24 cellular contexts compared by ENCODE assay signal in the genomic region with DNA sequence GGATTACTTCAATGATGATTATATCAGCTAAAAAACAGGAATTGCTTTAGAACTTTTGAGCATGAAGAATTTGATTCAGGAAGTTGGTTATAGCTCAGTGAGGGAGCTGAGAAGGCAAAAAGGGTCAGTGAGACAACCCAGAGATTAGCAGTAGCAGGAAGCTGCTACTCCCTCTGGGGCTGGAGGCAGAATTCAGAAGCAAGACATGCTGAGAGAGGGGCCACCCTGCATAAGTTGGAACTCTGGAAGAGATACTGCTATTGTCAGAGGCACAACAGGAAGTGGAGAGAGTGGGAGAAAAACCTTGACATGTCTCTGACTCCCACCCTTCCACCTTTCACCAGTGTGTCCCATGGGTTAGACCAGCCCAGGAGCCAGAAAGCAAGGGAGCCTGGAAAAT.
"Had no signal": no experiment of that assay in that cellular context is flagged by ENCODE, and none has a peak within 500 bp of the region (broad histone marks: within the 10 kb centered on the region; RNA-seq: fewer than 3 reads in every experiment).

No MANE protein-coding gene starts in this region.

- H3K27ac Mint-ChIP-seq: naive thymus-derived CD8-positive, alpha-beta T cell; progenitor cell of endocrine pancreas; stimulated activated naive B cell treated with anti-CD40 and anti-IgM and Interleukin-4, amounts not matched to agents 10 μg/mL and 1 μg/mL and 100 μg/mL, for 72 hours; stimulated activated naive CD8-positive, alpha-beta T cell treated with anti-CD3 and anti-CD28 coated beads, Interleukin-15, Interleukin-2, amounts not matched to agents 100 ng/mL and 50 ng/mL, for 24 hours had no signal

- H3K36me3 Mint-ChIP-seq: naive thymus-derived CD8-positive, alpha-beta T cell; stimulated activated naive B cell treated with anti-CD40 and anti-IgM and Interleukin-4, amounts not matched to agents 10 μg/mL and 1 μg/mL and 100 μg/mL, for 72 hours had no signal

- H3K27me3 ChIP-seq: gastroesophageal sphincter, heart left ventricle, hepatocyte, left lung, right lobe of liver, tibial nerve, upper lobe of left lung had no signal

- H3K9ac ChIP-seq: parathyroid adenoma had no signal

- DNase-seq: dorsolateral prefrontal cortex; effector CD4-positive, alpha-beta T cell; foreskin fibroblast; heart left ventricle; left cardiac atrium; left lung; mesenchymal stem cell; naive thymus-derived CD8-positive, alpha-beta T cell; right lobe of liver; small intestine; stimulated activated CD4-positive, alpha-beta T cell treated with anti-CD3 and anti-CD28 coated beads, Interleukin-15, amount 100 ng/mL, for 24 hours; stimulated activated CD4-positive, alpha-beta T cell treated with anti-CD3 and anti-CD28 coated beads, Interleukin-2, amount 100 ng/mL, for 48 hours; stimulated activated naive B cell treated with anti-CD40 and anti-IgM and Interleukin-4, amounts not matched to agents 10 μg/mL and 1 μg/mL and 100 μg/mL, for 72 hours; upper lobe of left lung had no signal

- H3K36me3 ChIP-seq: gastroesophageal sphincter, heart left ventricle, left lung, right lobe of liver, thoracic aorta, tibial nerve, upper lobe of left lung had no signal

- H3K27ac ChIP-seq: dorsolateral prefrontal cortex, epithelial cell of prostate, gastroesophageal sphincter, heart left ventricle, hepatocyte, left lung, parathyroid adenoma, right lobe of liver, thoracic aorta, tibial nerve, upper lobe of left lung had no signal

- H3K4me3 ChIP-seq: dorsolateral prefrontal cortex, gastroesophageal sphincter, heart left ventricle, hepatocyte, left lung, right lobe of liver, thoracic aorta, tibial nerve, upper lobe of left lung had no signal

- H3K4me1 Mint-ChIP-seq: naive thymus-derived CD8-positive, alpha-beta T cell; stimulated activated naive B cell treated with anti-CD40 and anti-IgM and Interleukin-4, amounts not matched to agents 10 μg/mL and 1 μg/mL and 100 μg/mL, for 72 hours had no signal

- H3K9me3 ChIP-seq: gastroesophageal sphincter, heart left ventricle, left lung, right lobe of liver, thoracic aorta, tibial nerve, upper lobe of left lung had no signal

- ATAC-seq: esophagus mucosa; gastroesophageal sphincter; heart left ventricle; left cardiac atrium; left lung; naive thymus-derived CD8-positive, alpha-beta T cell; stimulated activated naive B cell treated with anti-CD40 and anti-IgM and Interleukin-4, amounts not matched to agents 10 μg/mL and 1 μg/mL and 100 μg/mL, for 72 hours had no signal

- H3K4me3 Mint-ChIP-seq: naive thymus-derived CD8-positive, alpha-beta T cell; neural crest cell; stimulated activated naive B cell treated with anti-CD40 and anti-IgM and Interleukin-4, amounts not matched to agents 10 μg/mL and 1 μg/mL and 100 μg/mL, for 72 hours; stimulated activated naive CD8-positive, alpha-beta T cell treated with anti-CD3 and anti-CD28 coated beads, Interleukin-15, Interleukin-2, amounts not matched to agents 100 ng/mL and 50 ng/mL, for 24 hours had no signal

- H3K9me3 Mint-ChIP-seq: stimulated activated naive CD8-positive, alpha-beta T cell treated with anti-CD3 and anti-CD28 coated beads, Interleukin-15, Interleukin-2, amounts not matched to agents 100 ng/mL and 50 ng/mL, for 24 hours had no signal

- H3K27me3 Mint-ChIP-seq: stimulated activated naive B cell treated with anti-CD40 and anti-IgM and Interleukin-4, amounts not matched to agents 10 μg/mL and 1 μg/mL and 100 μg/mL, for 72 hours had no signal

- H3K4me1 ChIP-seq: gastroesophageal sphincter, left lung, parathyroid adenoma, upper lobe of left lung had no signal
